Comparison of ENCODE assay signal across 19 cellular contexts in the genomic region with DNA sequence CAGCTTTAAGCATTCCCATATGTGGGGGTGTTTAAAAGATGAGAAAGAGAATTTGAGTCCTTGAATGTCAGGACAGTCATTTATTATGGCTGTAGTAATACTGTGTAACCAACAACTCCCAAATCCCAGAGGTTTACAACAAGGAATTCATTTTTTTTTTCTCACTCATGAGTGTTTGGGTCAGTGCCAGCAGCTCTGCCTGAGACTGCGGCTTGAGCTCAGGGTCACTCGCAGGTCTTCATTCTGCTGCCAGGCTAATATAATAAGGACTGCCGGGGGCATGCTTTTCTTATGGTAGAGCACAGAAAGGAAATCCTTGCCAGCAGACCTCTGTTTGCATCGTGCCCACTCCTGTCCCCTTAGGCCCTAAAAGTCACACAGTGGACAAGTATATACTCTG.
DNase-seq lines count a peak whose midpoint lies in the region; TF ChIP-seq lines count a peak whose summit lies in the region.
"Had no signal": no experiment of that assay in that cellular context is flagged by ENCODE, and none has a peak within 500 bp of the region (broad histone marks: within the 10 kb centered on the region; RNA-seq: fewer than 3 reads in every experiment).

No MANE protein-coding gene starts in this region.

- WGBS in stomach, 5 donors, result 13 to 29% (median 21%) methylated on average over 4 of the region's 4 CpGs

- H3K27me3 ChIP-seq in brain microvascular endothelial cell (replicated peaks), result no peaks in the 10 kb centered on the region
- H3K27me3 ChIP-seq in right atrium auricular region, result no peaks in the 10 kb centered on the region
- H3K27me3 ChIP-seq in stomach, result no peaks in the 10 kb centered on the region
- H3K27me3 ChIP-seq: sigmoid colon had no signal

- intact Hi-C loops in stomach (cut with DNase I; ENCODE audit: low total_unique reads), result no loop called here

- peak; percentile 8 for TF ChIP-seq CTCF in brain microvascular endothelial cell (IDR thresholded peaks at IDR 0.05; ENCODE audit: low read depth, low read length, missing control alignments)
- no peak for TF ChIP-seq CTCF in right atrium auricular region (IDR thresholded peaks at IDR 0.05)
- TF ChIP-seq CTCF in stomach (IDR thresholded peaks at IDR 0.05), result no peak

- no peak for TF ChIP-seq EP300 in stomach (IDR thresholded peaks at IDR 0.05)

- in situ Hi-C loops in brain microvascular endothelial cell (cut with HindIII; ENCODE audit: low pct_ligation_motif_present, low sequenced_read_pairs), result no loop called here
- in situ Hi-C loops in G401 (cut with HindIII; ENCODE audit: low sequenced_read_pairs), result no loop called here

- H3K4me1 ChIP-seq in right atrium auricular region (peaks cover 0 to 8% of the 10 kb centered on the region in 2 donors), stomach (peaks cover 0 to 10% (median 0%) of the 10 kb centered on the region in 4 donors)

- H3K9me3 ChIP-seq in right atrium auricular region, result no peaks in the 10 kb centered on the region
- H3K9me3 ChIP-seq in stomach, result no peaks in the 10 kb centered on the region
- H3K9me3 ChIP-seq: sigmoid colon had no signal

- H3K36me3 ChIP-seq in brain microvascular endothelial cell (replicated peaks), result no peaks in the 10 kb centered on the region
- no peaks in the 10 kb centered on the region for H3K36me3 ChIP-seq in right atrium auricular region
- H3K36me3 ChIP-seq in stomach, result no peaks in the 10 kb centered on the region
- H3K36me3 ChIP-seq: sigmoid colon had no signal

- H3K27ac ChIP-seq in brain microvascular endothelial cell (no peak overlapping the region), right atrium auricular region (no peak overlapping the region), stomach (no peak overlapping the region)
- H3K27ac ChIP-seq: epithelial cell of prostate, sigmoid colon had no signal

- DNase-seq in NCI-H69 (lab: John Stamatoyannopoulos, UW) (peak; percentile 2), brain microvascular endothelial cell (peak; percentile 27), right atrium auricular region (ENCODE audit: low spot score) (peak; percentile 60), stomach (peak; percentile 39), RPMI8226 (no peak), G401 (ENCODE audit: low spot score) (no peak)
- no peak for DNase-seq in activated naive CD4-positive, alpha-beta T cell (lab: John Stamatoyannopoulos, UW)
- DNase-seq: activated CD4-positive, alpha-beta memory T cell treated with anti-CD3 and anti-CD28 coated beads, Interleukin-2, amount 10 ng/mL, durations not matched to agents 7 days and 5 days; activated CD4-positive, CD25-positive, alpha-beta regulatory T cell; activated naive CD4-positive, alpha-beta T cell treated with Interleukin-2 at 50 U/mL for 16 hours; Calu3; Karpas-422; NCI-H1048; NCI-H524 treated with DMSO at 0.1 percent for 48 hours; PC-3; sigmoid colon; stimulated activated naive CD4-positive, alpha-beta T cell treated with Interleukin-2 at 50 U/mL for 16 hours had no signal

- no peak for TF ChIP-seq POLR2A in stomach (IDR thresholded peaks at IDR 0.05)

- H3K4me3 ChIP-seq in brain microvascular endothelial cell (ENCODE audit: low read depth, low read length) (no peak overlapping the region), right atrium auricular region (no peak overlapping the region), stomach (no peak overlapping the region)
- H3K4me3 ChIP-seq: lung, sigmoid colon had no signal

Comparison
In these comparisons a context has a peak if more than half of its experiments do, and no peak if none do; other contexts are left out.
1. DNase-seq: peak in NCI-H69 (single experiment), brain microvascular endothelial cell (single experiment), right atrium auricular region (single experiment) and stomach (single experiment); none in RPMI8226 (single experiment), activated naive CD4-positive, alpha-beta T cell (0 of 4) and G401 (single experiment).